In the genomic region with DNA sequence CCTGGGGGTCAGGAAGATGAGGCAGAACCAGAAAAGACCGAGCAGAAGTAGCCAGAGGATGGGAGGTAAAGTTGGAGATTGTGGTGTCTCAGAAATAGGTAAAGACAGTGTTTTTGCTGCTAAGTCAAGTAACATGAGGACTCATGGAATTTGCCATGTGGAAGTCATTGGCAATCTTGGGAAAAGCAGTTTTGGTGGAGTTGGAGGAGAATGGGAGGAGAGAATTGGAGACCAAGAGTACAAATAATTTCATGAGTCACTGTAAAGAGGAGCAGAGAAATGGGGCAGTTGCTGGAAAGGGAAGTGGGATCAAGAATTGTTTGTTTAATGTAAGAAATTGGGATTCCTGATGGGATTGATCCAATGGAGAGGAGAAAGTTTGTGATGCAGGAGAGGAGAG, we compare ENCODE assay signal across 18 cellular contexts.
DNase-seq lines count a peak whose midpoint lies in the region; ATAC-seq, FAIRE-seq and TF ChIP-seq lines count a peak whose summit lies in the region.
"Had no signal": no experiment of that assay in that cellular context is flagged by ENCODE, and none has a peak within 500 bp of the region (broad histone marks: within the 10 kb centered on the region; RNA-seq: fewer than 3 reads in every experiment).

No MANE protein-coding gene starts in this region.

- H3K4me1 Mint-ChIP-seq in CD4-positive, CD25-positive, alpha-beta regulatory T cell: peaks cover 13 to 24% (median 19%) of the 10 kb centered on the region in 4 donors
- H3K4me1 Mint-ChIP-seq in T-helper 17 cell: peaks cover 27% of the 10 kb centered on the region
- H3K4me1 Mint-ChIP-seq in astrocyte (ENCODE audit: low read depth, unreplicated experiment): peaks cover 17% of the 10 kb centered on the region
- peaks cover 19% of the 10 kb centered on the region for H3K4me1 Mint-ChIP-seq in stimulated activated effector memory CD8-positive, alpha-beta T cell treated with anti-CD3 and anti-CD28 coated beads, Interleukin-12 subunit alpha, Interleukin-12 subunit beta, amount 100 ng/mL, for 72 hours
- H3K4me1 Mint-ChIP-seq in activated T-cell treated with anti-CD3 and anti-CD28 coated beads, Interleukin-2, amount 50 U/mL, for 24 hours (ENCODE audit: low read depth): peaks cover 15% of the 10 kb centered on the region
- H3K4me1 Mint-ChIP-seq: B cell, IgD-negative memory B cell had no signal

- H3K9me3 ChIP-seq in CD4-positive, CD25-positive, alpha-beta regulatory T cell (ENCODE audit: control insufficient read depth in 2 of 2, low read length in 2 of 2): no peaks in the 10 kb centered on the region
- H3K9me3 ChIP-seq in T-helper 17 cell (ENCODE audit: control insufficient read depth, low read length, poor library complexity, severe bottlenecking) (no peaks in the 10 kb centered on the region), astrocyte (ENCODE audit: insufficient read depth, low read depth, low read length) (no peaks in the 10 kb centered on the region)
- H3K9me3 ChIP-seq: Caco-2, HAP-1 had no signal

- no peak for DNase-seq in CD4-positive, CD25-positive, alpha-beta regulatory T cell
- DNase-seq in T-helper 17 cell (no peak), astrocyte (ENCODE audit: low read depth) (no peak), HuH-7.5 (ENCODE audit: low spot score) (no peak)
- no peak for DNase-seq in stimulated activated effector memory CD8-positive, alpha-beta T cell treated with anti-CD3 and anti-CD28 coated beads, Interleukin-12 subunit alpha, Interleukin-12 subunit beta, amount 100 ng/mL, for 72 hours (ENCODE audit: low spot score in 2 of 2)
- DNase-seq in activated CD8-positive, alpha-beta memory T cell treated with anti-CD3 and anti-CD28 coated beads for 24 hours: no peak
- no peak for DNase-seq in activated T-cell treated with anti-CD3 and anti-CD28 coated beads, Interleukin-2, amount 50 U/mL, for 24 hours
- DNase-seq: C1 segment of cervical spinal cord; Caco-2; CD4-positive, alpha-beta T cell had no signal

- H3K27me3 Mint-ChIP-seq in CD4-positive, CD25-positive, alpha-beta regulatory T cell: no peaks in the 10 kb centered on the region
- H3K27me3 Mint-ChIP-seq in T-helper 17 cell (no peaks in the 10 kb centered on the region), astrocyte (ENCODE audit: low read depth, unreplicated experiment) (no peaks in the 10 kb centered on the region)
- H3K27me3 Mint-ChIP-seq in activated T-cell treated with anti-CD3 and anti-CD28 coated beads, Interleukin-2, amount 50 U/mL, for 24 hours: peaks cover 5% of the 10 kb centered on the region
- H3K27me3 Mint-ChIP-seq: CD4-positive, alpha-beta T cell had no signal

- peaks cover 0 to 1% (median 0%) of the 10 kb centered on the region in 7 donors for H3K9me3 Mint-ChIP-seq in CD4-positive, CD25-positive, alpha-beta regulatory T cell
- peaks cover 9% of the 10 kb centered on the region for H3K9me3 Mint-ChIP-seq in astrocyte (ENCODE audit: unreplicated experiment)
- no peaks in the 10 kb centered on the region for H3K9me3 Mint-ChIP-seq in stimulated activated effector memory CD8-positive, alpha-beta T cell treated with anti-CD3 and anti-CD28 coated beads, Interleukin-12 subunit alpha, Interleukin-12 subunit beta, amount 100 ng/mL, for 72 hours
- H3K9me3 Mint-ChIP-seq in activated T-cell treated with anti-CD3 and anti-CD28 coated beads, Interleukin-2, amount 50 U/mL, for 24 hours: no peaks in the 10 kb centered on the region
- H3K9me3 Mint-ChIP-seq: CD4-positive, alpha-beta T cell; IgD-negative memory B cell had no signal

- no peak overlapping the region for H2AFZ ChIP-seq in astrocyte (ENCODE audit: low read depth, low read length)

- no peaks in the 10 kb centered on the region for H4K20me1 ChIP-seq in astrocyte (ENCODE audit: insufficient read depth, low read length)

- H3K4me3 ChIP-seq in CD4-positive, CD25-positive, alpha-beta regulatory T cell (ENCODE audit: low read depth, low read length): no peak overlapping the region
- no peak overlapping the region for H3K4me3 ChIP-seq in astrocyte (ENCODE audit: insufficient read depth, low read depth, low read length)
- H3K4me3 ChIP-seq: HAP-1 had no signal

- H3K36me3 Mint-ChIP-seq in CD4-positive, CD25-positive, alpha-beta regulatory T cell: no peaks in the 10 kb centered on the region
- no peaks in the 10 kb centered on the region for H3K36me3 Mint-ChIP-seq in T-helper 17 cell (ENCODE audit: low read depth)
- no peaks in the 10 kb centered on the region for H3K36me3 Mint-ChIP-seq in astrocyte (ENCODE audit: low read depth, unreplicated experiment)
- H3K36me3 Mint-ChIP-seq in stimulated activated effector memory CD8-positive, alpha-beta T cell treated with anti-CD3 and anti-CD28 coated beads, Interleukin-12 subunit alpha, Interleukin-12 subunit beta, amount 100 ng/mL, for 72 hours: no peaks in the 10 kb centered on the region
- no peaks in the 10 kb centered on the region for H3K36me3 Mint-ChIP-seq in activated T-cell treated with anti-CD3 and anti-CD28 coated beads, Interleukin-2, amount 50 U/mL, for 24 hours (ENCODE audit: low read depth)
- H3K36me3 Mint-ChIP-seq: IgD-negative memory B cell had no signal

- H3K4me3 Mint-ChIP-seq in CD4-positive, CD25-positive, alpha-beta regulatory T cell: peak overlapping the region in 1 of 4 donors; percentile 56
- no peak overlapping the region for H3K4me3 Mint-ChIP-seq in T-helper 17 cell
- H3K4me3 Mint-ChIP-seq in astrocyte (ENCODE audit: unreplicated experiment): no peak overlapping the region
- H3K4me3 Mint-ChIP-seq in stimulated activated effector memory CD8-positive, alpha-beta T cell treated with anti-CD3 and anti-CD28 coated beads, Interleukin-12 subunit alpha, Interleukin-12 subunit beta, amount 100 ng/mL, for 72 hours: no peak overlapping the region
- H3K4me3 Mint-ChIP-seq in activated T-cell treated with anti-CD3 and anti-CD28 coated beads, Interleukin-2, amount 50 U/mL, for 24 hours: no peak overlapping the region
- H3K4me3 Mint-ChIP-seq: B cell; CD4-positive, alpha-beta T cell; IgD-negative memory B cell had no signal

- H3K4me1 ChIP-seq in CD4-positive, CD25-positive, alpha-beta regulatory T cell (ENCODE audit: control insufficient read depth, insufficient read depth, low read length, poor library complexity, severe bottlenecking): peaks cover 21% of the 10 kb centered on the region
- peaks cover 10% of the 10 kb centered on the region for H3K4me1 ChIP-seq in astrocyte (ENCODE audit: insufficient read depth, low read length)
- H3K4me1 ChIP-seq: HAP-1 had no signal

- no peak overlapping the region for H3K27ac ChIP-seq in CD4-positive, CD25-positive, alpha-beta regulatory T cell (ENCODE audit: insufficient read depth, low read length, poor library complexity, severe bottlenecking)
- no peak overlapping the region for H3K27ac ChIP-seq in astrocyte (ENCODE audit: low read depth, low read length)

- no peak overlapping the region for H3K4me2 ChIP-seq in astrocyte (ENCODE audit: low read length)

- TF ChIP-seq CTCF in astrocyte (IDR thresholded peaks at IDR 0.05; ENCODE audit: insufficient read depth, low read depth, low read length): no peak

- no peak for ATAC-seq in CD4-positive, CD25-positive, alpha-beta regulatory T cell (ENCODE audit: low read depth in 2 of 2)
- no peak for ATAC-seq in T-helper 17 cell
- no peak for ATAC-seq in stimulated activated effector memory CD8-positive, alpha-beta T cell treated with anti-CD3 and anti-CD28 coated beads, Interleukin-12 subunit alpha, Interleukin-12 subunit beta, amount 100 ng/mL, for 72 hours

- no peaks in the 10 kb centered on the region for H3K79me2 ChIP-seq in astrocyte (ENCODE audit: insufficient read depth, low read length)

- H3K27me3 ChIP-seq in CD4-positive, CD25-positive, alpha-beta regulatory T cell (ENCODE audit: control insufficient read depth, insufficient read depth, low read length): no peaks in the 10 kb centered on the region
- H3K27me3 ChIP-seq in astrocyte (ENCODE audit: insufficient read depth, low read length): no peaks in the 10 kb centered on the region

- H3K36me3 ChIP-seq in CD4-positive, CD25-positive, alpha-beta regulatory T cell (ENCODE audit: control insufficient read depth, insufficient read depth, low read length): no peaks in the 10 kb centered on the region
- H3K36me3 ChIP-seq in astrocyte (ENCODE audit: insufficient read depth, low read length): no peaks in the 10 kb centered on the region
- H3K36me3 ChIP-seq: HAP-1 had no signal

- H3K27ac Mint-ChIP-seq in CD4-positive, CD25-positive, alpha-beta regulatory T cell: peak overlapping the region in 2 of 3 donors; percentile 31 to 72
- peak overlapping the region; percentile 91 for H3K27ac Mint-ChIP-seq in T-helper 17 cell
- H3K27ac Mint-ChIP-seq in astrocyte (ENCODE audit: unreplicated experiment): peak overlapping the region; percentile 29
- peak overlapping the region; percentile 15 for H3K27ac Mint-ChIP-seq in stimulated activated effector memory CD8-positive, alpha-beta T cell treated with anti-CD3 and anti-CD28 coated beads, Interleukin-12 subunit alpha, Interleukin-12 subunit beta, amount 100 ng/mL, for 72 hours
- H3K27ac Mint-ChIP-seq in activated T-cell treated with anti-CD3 and anti-CD28 coated beads, Interleukin-2, amount 50 U/mL, for 24 hours: no peak overlapping the region
- H3K27ac Mint-ChIP-seq: B cell; CD4-positive, alpha-beta T cell; IgD-negative memory B cell had no signal

- FAIRE-seq in astrocyte (lab: Jason Lieb, UNC): no peak
- FAIRE-seq: D721Med, G401.6, GM12891, GM19239, H1 had no signal

- no peak overlapping the region for H3K9ac ChIP-seq in astrocyte (ENCODE audit: low read length)
